In genomic region chr13:88196106-88196505, GRCh38 we compare ENCODE assay signal across 25 cellular contexts.
"Had no signal": no experiment of that assay in that cellular context is flagged by ENCODE, and none has a peak within 500 bp of the region (broad histone marks: within the 10 kb centered on the region; RNA-seq: fewer than 3 reads in every experiment).

No MANE protein-coding gene starts in this region.

- H3K27ac Mint-ChIP-seq: activated CD4-positive, alpha-beta T cell treated with anti-CD3 and anti-CD28 coated beads, Interleukin-2, amount 10 ng/mL, durations not matched to agents 7 days and 5 days; activated naive CD4-positive, alpha-beta T cell treated with anti-CD3 and anti-CD28 coated beads for 36 hours; brain; natural killer cell treated with Interleukin-12 subunit alpha and Interleukin-12 subunit beta and Interleukin-15 and Interleukin-18, amount 100 ng/mL, for 72 hours; type B pancreatic cell had no signal

- FAIRE-seq: colon, small intestine had no signal

- ATAC-seq: activated T-cell treated with anti-CD3 and anti-CD28 coated beads, Interleukin-2, amount 50 U/mL, for 4 hours; left colon; lower lobe of right lung; natural killer cell treated with Interleukin-12 subunit alpha and Interleukin-12 subunit beta and Interleukin-15 and Interleukin-18, amount 100 ng/mL, for 72 hours; right lobe of liver had no signal

- H3K27me3 Mint-ChIP-seq: activated CD4-positive, alpha-beta T cell treated with anti-CD3 and anti-CD28 coated beads, Interleukin-2, amount 10 ng/mL, durations not matched to agents 7 days and 5 days; natural killer cell treated with Interleukin-12 subunit alpha and Interleukin-12 subunit beta and Interleukin-15 and Interleukin-18, amount 100 ng/mL, for 72 hours; type B pancreatic cell had no signal

- DNase-seq: activated CD4-positive, alpha-beta T cell treated with anti-CD3 and anti-CD28 coated beads, Interleukin-2, amount 10 ng/mL, durations not matched to agents 7 days and 5 days; activated CD8-positive, alpha-beta memory T cell treated with anti-CD3 and anti-CD28 coated beads, Interleukin-2, amount 50 U/mL, for 4 hours; activated naive CD4-positive, alpha-beta T cell treated with anti-CD3 and anti-CD28 coated beads for 36 hours; activated T-cell treated with anti-CD3 and anti-CD28 coated beads, Interleukin-2, amount 50 U/mL, for 4 hours; anterior cingulate cortex; central memory CD4-positive, alpha-beta T cell; dorsolateral prefrontal cortex; foreskin melanocyte; glutamatergic neuron; hippocampal formation; islet precursor cell; left colon; lower lobe of right lung; right lobe of liver; small intestine; stimulated activated CD4-positive, alpha-beta T cell treated with anti-CD3 and anti-CD28 coated beads, Interleukin-15, amount 100 ng/mL, for 24 hours; stimulated activated CD4-positive, alpha-beta T cell treated with anti-CD3 and anti-CD28 coated beads, Interleukin-4, amount 100 ng/mL, for 1 hour; testis had no signal

- H3K4me3 Mint-ChIP-seq: activated CD4-positive, alpha-beta T cell treated with anti-CD3 and anti-CD28 coated beads, Interleukin-2, amount 10 ng/mL, durations not matched to agents 7 days and 5 days; activated naive CD4-positive, alpha-beta T cell treated with anti-CD3 and anti-CD28 coated beads for 36 hours; activated T-cell treated with anti-CD3 and anti-CD28 coated beads, Interleukin-2, amount 50 U/mL, for 4 hours; brain; natural killer cell treated with Interleukin-12 subunit alpha and Interleukin-12 subunit beta and Interleukin-15 and Interleukin-18, amount 100 ng/mL, for 72 hours; type B pancreatic cell had no signal

- H3K27ac ChIP-seq: dorsolateral prefrontal cortex, epithelial cell of prostate, lower lobe of right lung, neutrophil, parathyroid adenoma, right lobe of liver, testis had no signal

- H3K4me1 Mint-ChIP-seq: activated CD4-positive, alpha-beta T cell treated with anti-CD3 and anti-CD28 coated beads, Interleukin-2, amount 10 ng/mL, durations not matched to agents 7 days and 5 days; brain had no signal

- H3K36me3 Mint-ChIP-seq: brain, type B pancreatic cell had no signal
